In the genomic region with DNA sequence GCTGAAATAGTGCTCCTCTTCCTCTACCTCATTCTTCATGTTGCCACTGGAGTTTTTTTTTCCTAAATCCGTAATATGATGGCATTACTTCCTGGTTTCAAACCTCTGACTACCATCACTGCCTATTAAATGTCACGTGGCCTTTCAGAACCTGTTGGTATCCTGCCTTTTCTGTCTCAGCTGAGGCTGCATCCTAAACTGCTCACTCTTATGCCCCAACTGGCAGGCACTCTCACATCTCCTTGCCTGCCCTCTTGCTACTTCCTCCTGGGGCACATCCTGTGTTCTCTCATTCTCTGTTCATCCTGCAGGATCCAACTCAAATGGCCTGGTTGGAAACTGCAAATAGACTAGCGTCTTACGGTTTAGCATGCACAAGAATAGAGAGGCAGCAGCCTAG, we compare ENCODE assay signal across 1 cellular context.
TF ChIP-seq lines count a peak whose summit lies in the region.

No MANE protein-coding gene starts in this region.

TF ChIP-seq in GM23338, 12 proteins besides CTCF, POLR2A, EP300 and RAD21 (continued from another document):
- TF ChIP-seq, protein P1, sequence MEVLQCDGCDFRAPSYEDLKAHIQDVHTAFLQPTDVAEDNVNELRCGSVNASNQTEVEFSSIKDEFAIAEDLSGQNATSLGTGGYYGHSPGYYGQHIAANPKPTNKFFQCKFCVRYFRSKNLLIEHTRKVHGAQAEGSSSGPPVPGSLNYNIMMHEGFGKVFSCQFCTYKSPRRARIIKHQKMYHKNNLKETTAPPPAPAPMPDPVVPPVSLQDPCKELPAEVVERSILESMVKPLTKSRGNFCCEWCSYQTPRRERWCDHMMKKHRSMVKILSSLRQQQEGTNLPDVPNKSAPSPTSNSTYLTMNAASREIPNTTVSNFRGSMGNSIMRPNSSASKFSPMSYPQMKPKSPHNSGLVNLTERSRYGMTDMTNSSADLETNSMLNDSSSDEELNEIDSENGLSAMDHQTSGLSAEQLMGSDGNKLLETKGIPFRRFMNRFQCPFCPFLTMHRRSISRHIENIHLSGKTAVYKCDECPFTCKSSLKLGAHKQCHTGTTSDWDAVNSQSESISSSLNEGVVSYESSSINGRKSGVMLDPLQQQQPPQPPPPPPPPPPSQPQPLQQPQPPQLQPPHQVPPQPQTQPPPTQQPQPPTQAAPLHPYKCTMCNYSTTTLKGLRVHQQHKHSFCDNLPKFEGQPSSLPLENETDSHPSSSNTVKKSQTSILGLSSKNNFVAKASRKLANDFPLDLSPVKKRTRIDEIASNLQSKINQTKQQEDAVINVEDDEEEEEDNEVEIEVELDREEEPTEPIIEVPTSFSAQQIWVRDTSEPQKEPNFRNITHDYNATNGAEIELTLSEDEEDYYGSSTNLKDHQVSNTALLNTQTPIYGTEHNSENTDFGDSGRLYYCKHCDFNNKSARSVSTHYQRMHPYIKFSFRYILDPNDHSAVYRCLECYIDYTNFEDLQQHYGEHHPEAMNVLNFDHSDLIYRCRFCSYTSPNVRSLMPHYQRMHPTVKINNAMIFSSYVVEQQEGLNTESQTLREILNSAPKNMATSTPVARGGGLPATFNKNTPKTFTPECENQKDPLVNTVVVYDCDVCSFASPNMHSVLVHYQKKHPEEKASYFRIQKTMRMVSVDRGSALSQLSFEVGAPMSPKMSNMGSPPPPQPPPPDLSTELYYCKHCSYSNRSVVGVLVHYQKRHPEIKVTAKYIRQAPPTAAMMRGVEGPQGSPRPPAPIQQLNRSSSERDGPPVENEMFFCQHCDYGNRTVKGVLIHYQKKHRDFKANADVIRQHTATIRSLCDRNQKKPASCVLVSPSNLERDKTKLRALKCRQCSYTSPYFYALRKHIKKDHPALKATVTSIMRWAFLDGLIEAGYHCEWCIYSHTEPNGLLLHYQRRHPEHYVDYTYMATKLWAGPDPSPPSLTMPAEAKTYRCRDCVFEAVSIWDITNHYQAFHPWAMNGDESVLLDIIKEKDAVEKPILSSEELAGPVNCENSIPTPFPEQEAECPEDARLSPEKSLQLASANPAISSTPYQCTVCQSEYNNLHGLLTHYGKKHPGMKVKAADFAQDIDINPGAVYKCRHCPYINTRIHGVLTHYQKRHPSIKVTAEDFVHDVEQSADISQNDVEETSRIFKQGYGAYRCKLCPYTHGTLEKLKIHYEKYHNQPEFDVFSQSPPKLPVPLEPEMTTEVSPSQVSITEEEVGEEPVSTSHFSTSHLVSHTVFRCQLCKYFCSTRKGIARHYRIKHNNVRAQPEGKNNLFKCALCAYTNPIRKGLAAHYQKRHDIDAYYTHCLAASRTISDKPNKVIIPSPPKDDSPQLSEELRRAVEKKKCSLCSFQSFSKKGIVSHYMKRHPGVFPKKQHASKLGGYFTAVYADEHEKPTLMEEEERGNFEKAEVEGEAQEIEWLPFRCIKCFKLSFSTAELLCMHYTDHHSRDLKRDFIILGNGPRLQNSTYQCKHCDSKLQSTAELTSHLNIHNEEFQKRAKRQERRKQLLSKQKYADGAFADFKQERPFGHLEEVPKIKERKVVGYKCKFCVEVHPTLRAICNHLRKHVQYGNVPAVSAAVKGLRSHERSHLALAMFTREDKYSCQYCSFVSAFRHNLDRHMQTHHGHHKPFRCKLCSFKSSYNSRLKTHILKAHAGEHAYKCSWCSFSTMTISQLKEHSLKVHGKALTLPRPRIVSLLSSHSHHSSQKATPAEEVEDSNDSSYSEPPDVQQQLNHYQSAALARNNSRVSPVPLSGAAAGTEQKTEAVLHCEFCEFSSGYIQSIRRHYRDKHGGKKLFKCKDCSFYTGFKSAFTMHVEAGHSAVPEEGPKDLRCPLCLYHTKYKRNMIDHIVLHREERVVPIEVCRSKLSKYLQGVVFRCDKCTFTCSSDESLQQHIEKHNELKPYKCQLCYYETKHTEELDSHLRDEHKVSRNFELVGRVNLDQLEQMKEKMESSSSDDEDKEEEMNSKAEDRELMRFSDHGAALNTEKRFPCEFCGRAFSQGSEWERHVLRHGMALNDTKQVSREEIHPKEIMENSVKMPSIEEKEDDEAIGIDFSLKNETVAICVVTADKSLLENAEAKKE (CRISPR knock-in tag; IDR thresholded peaks at IDR 0.05) = no peak
- TF ChIP-seq POLR2AphosphoS5 (IDR thresholded peaks at IDR 0.05; ENCODE audit: low read depth) (no peak), ZNF114 (CRISPR knock-in tag; IDR thresholded peaks at IDR 0.05) (no peak), EZH2phosphoT487 (IDR thresholded peaks at IDR 0.05; ENCODE audit: unreplicated experiment) (no peak), STAT1 (IDR thresholded peaks at IDR 0.05; ENCODE audit: unreplicated experiment) (no peak), ZNF331 (CRISPR knock-in tag; IDR thresholded peaks at IDR 0.05; ENCODE audit: low read depth) (no peak), CREB1 (CRISPR knock-in tag; IDR thresholded peaks at IDR 0.05; ENCODE audit: low read depth) (no peak)
- TF ChIP-seq, protein P2, sequence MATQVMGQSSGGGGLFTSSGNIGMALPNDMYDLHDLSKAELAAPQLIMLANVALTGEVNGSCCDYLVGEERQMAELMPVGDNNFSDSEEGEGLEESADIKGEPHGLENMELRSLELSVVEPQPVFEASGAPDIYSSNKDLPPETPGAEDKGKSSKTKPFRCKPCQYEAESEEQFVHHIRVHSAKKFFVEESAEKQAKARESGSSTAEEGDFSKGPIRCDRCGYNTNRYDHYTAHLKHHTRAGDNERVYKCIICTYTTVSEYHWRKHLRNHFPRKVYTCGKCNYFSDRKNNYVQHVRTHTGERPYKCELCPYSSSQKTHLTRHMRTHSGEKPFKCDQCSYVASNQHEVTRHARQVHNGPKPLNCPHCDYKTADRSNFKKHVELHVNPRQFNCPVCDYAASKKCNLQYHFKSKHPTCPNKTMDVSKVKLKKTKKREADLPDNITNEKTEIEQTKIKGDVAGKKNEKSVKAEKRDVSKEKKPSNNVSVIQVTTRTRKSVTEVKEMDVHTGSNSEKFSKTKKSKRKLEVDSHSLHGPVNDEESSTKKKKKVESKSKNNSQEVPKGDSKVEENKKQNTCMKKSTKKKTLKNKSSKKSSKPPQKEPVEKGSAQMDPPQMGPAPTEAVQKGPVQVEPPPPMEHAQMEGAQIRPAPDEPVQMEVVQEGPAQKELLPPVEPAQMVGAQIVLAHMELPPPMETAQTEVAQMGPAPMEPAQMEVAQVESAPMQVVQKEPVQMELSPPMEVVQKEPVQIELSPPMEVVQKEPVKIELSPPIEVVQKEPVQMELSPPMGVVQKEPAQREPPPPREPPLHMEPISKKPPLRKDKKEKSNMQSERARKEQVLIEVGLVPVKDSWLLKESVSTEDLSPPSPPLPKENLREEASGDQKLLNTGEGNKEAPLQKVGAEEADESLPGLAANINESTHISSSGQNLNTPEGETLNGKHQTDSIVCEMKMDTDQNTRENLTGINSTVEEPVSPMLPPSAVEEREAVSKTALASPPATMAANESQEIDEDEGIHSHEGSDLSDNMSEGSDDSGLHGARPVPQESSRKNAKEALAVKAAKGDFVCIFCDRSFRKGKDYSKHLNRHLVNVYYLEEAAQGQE (IDR thresholded peaks at IDR 0.05; ENCODE audit: unreplicated experiment) = no peak
TF ChIP-seq in GM23338: peak in this region for 0.
